1 cellular context compared by ENCODE assay signal in the genomic region with DNA sequence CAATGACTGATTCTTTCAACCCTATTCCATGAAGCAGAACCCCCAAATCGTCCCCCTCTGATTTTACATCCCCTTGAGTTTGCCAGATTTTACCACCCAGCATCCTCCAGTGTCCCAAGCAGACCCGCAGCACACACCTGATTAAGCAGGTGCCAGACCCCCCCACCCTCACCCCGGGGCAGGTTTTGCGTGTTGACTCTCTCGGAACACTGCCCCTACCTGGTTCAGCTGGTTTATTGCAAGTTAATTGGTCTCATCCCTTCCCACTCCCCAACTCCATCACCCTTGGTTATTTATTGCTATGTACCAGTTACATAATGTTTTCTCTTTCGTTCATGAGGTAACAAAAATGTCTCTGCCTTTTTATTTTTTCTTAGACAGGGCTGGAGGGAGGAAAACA.
TF ChIP-seq lines count a peak whose summit lies in the region.

No MANE protein-coding gene starts in this region.

TF ChIP-seq in HCT116, 20 proteins besides CTCF, POLR2A, EP300 and RAD21 (continued from another document):
- TF ChIP-seq, protein P1, sequence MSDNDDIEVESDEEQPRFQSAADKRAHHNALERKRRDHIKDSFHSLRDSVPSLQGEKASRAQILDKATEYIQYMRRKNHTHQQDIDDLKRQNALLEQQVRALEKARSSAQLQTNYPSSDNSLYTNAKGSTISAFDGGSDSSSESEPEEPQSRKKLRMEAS (IDR thresholded peaks at IDR 0.05), result no peak
- no peak for TF ChIP-seq ELF1 (IDR thresholded peaks at IDR 0.05; ENCODE audit: borderline replicate concordance, low read depth)
- no peak for TF ChIP-seq TCF7L2 (IDR thresholded peaks at IDR 0.05; ENCODE audit: borderline replicate concordance, extremely low read depth, insufficient read depth, insufficient read length)
- TF ChIP-seq EGR1 (IDR thresholded peaks at IDR 0.05; ENCODE audit: low read depth), result no peak
- TF ChIP-seq ZNF274 (IDR thresholded peaks at IDR 0.05; ENCODE audit: low read depth, low read length), result no peak
